In genomic region chr6:39669117-39669690, GRCh38 we compare ENCODE assay signal across 1 cellular context.
TF ChIP-seq lines count a peak whose summit lies in the region.

No MANE protein-coding gene starts in this region.

TF ChIP-seq in GM12878, 131 proteins besides CTCF, POLR2A, EP300 and RAD21:
- no peak for TF ChIP-seq IRF3 (IDR thresholded peaks at IDR 0.05)
- no peak for TF ChIP-seq BACH1 (IDR thresholded peaks at IDR 0.05; ENCODE audit: borderline replicate concordance)
- no peak for TF ChIP-seq BHLHE40 (IDR thresholded peaks at IDR 0.05; ENCODE audit: borderline replicate concordance in 1 of 2, low read depth in 2 of 2, low read length in 1 of 2)
- TF ChIP-seq MYB (IDR thresholded peaks at IDR 0.05; ENCODE audit: borderline replicate concordance, low read depth, low read length) = no peak
- no peak for TF ChIP-seq CUX1 (IDR thresholded peaks at IDR 0.05; ENCODE audit: insufficient replicate concordance, low read depth, low read length)
- TF ChIP-seq CHD1 (IDR thresholded peaks at IDR 0.05; ENCODE audit: low read depth, low read length) = no peak
- no peak for TF ChIP-seq NR2F1 (conservative IDR thresholded peaks at IDR 0.05)
- TF ChIP-seq E2F4 (IDR thresholded peaks at IDR 0.05; ENCODE audit: low read depth, low read length) = no peak
- TF ChIP-seq TAF1 (IDR thresholded peaks at IDR 0.05; ENCODE audit: borderline replicate concordance, low read depth, low read length) = no peak
- TF ChIP-seq IRF4 (IDR thresholded peaks at IDR 0.05; ENCODE audit: low read depth, low read length) = no peak
- TF ChIP-seq TCF12 (IDR thresholded peaks at IDR 0.05; ENCODE audit: low read depth, low read length) = no peak
- TF ChIP-seq CEBPB (IDR thresholded peaks at IDR 0.05; ENCODE audit: borderline replicate concordance in 1 of 2, low read depth in 2 of 2, low read length in 2 of 2) = no peak
- TF ChIP-seq POLR2AphosphoS5 (IDR thresholded peaks at IDR 0.05; ENCODE audit: low read length) = no peak
- TF ChIP-seq ATF2 (IDR thresholded peaks at IDR 0.05; ENCODE audit: low read length) = no peak
- no peak for TF ChIP-seq YBX1 (IDR thresholded peaks at IDR 0.05)
- TF ChIP-seq IRF5 (IDR thresholded peaks at IDR 0.05; ENCODE audit: borderline replicate concordance) = no peak
- TF ChIP-seq PKNOX1 (IDR thresholded peaks at IDR 0.05) = no peak
- TF ChIP-seq PAX5 (IDR thresholded peaks at IDR 0.05; ENCODE audit: borderline replicate concordance, low read depth, low read length) = no peak
- TF ChIP-seq SMAD1 (IDR thresholded peaks at IDR 0.05; ENCODE audit: low read depth, partially characterized antibody) = no peak
